In genomic region chr9:19155106-19155999, GRCh38 we compare ENCODE assay signal across 1 cellular context.
A peak's percentile ranks its signal among the peaks of the same experiment; 100 is the strongest.
TF ChIP-seq lines count a peak whose summit lies in the region.

No MANE protein-coding gene starts in this region.

TF ChIP-seq in K562, 482 proteins besides CTCF, POLR2A, EP300 and RAD21:
- TF ChIP-seq ZNF140 (CRISPR knock-in tag; IDR thresholded peaks at IDR 0.05) (no peak), CBFA2T2 (conservative IDR thresholded peaks at IDR 0.05) (0 out of 2 replicates have a peak, but pooled peaks have one; percentile 13), TCF15 (CRISPR knock-in tag; IDR thresholded peaks at IDR 0.05) (no peak), CBFA2T3 (IDR thresholded peaks at IDR 0.05) (0 out of 2 replicates have a peak, but pooled peaks have one; percentile 13)
